In genomic region chr12:32755654-32756475, GRCh38 we compare ENCODE assay signal across 8 cellular contexts.
DNase-seq lines count a peak whose midpoint lies in the region; ATAC-seq lines count a peak whose summit lies in the region.

Gene YARS2, minus strand, starts transcription at chr12:32755897. Its CDS starts 23 bp downstream, at chr12:32755874.

- H3K27ac Mint-ChIP-seq in central memory CD8-positive, alpha-beta T cell (ENCODE audit: low read depth), result peak within 1 kb of the TSS; percentile 90

- peak within 1 kb of the TSS; percentile 84 for H3K4me3 Mint-ChIP-seq in central memory CD8-positive, alpha-beta T cell

- peaks cover 38% of the 10 kb centered on the region for H3K36me3 Mint-ChIP-seq in central memory CD8-positive, alpha-beta T cell (ENCODE audit: insufficient read depth)

- DNase-seq in AG08396 (ENCODE audit: low spot score), result peak; percentile 94
- DNase-seq in NCI-H345 (lab: John Stamatoyannopoulos, UW), result peak; percentile 98
- peak; percentile 59 to 72 (median 64) for DNase-seq in activated CD4-positive, CD25-positive, alpha-beta regulatory T cell (lab: John Stamatoyannopoulos, UW)
- peak; percentile 68 to 74 for DNase-seq in central memory CD8-positive, alpha-beta T cell (ENCODE audit: low spot score in 2 of 2)
- DNase-seq in islet precursor cell, result peak; percentile 99
- peak; percentile 70 to 72 for DNase-seq in stimulated activated CD4-positive, alpha-beta T cell treated with anti-CD3 and anti-CD28 coated beads, Interleukin-15, amount 100 ng/mL, for 1 hour (ENCODE audit: low read depth in 1 of 2, low spot score in 1 of 2)

- H3K9me3 Mint-ChIP-seq in central memory CD8-positive, alpha-beta T cell, result no peaks in the 10 kb centered on the region

- peaks cover 19% of the 10 kb centered on the region for H3K4me1 Mint-ChIP-seq in central memory CD8-positive, alpha-beta T cell

- H3K27me3 Mint-ChIP-seq in central memory CD8-positive, alpha-beta T cell, result no peaks in the 10 kb centered on the region

- ATAC-seq in GM18909 (IDR thresholded peaks at IDR 0.05; ENCODE audit: poor library complexity, unreplicated experiment), result peak; percentile 91
- ATAC-seq in HG03196 (IDR thresholded peaks at IDR 0.05; ENCODE audit: unreplicated experiment), result peak; percentile 94
- ATAC-seq in central memory CD8-positive, alpha-beta T cell (replicated peaks; ENCODE audit: extremely low read depth, poor library complexity, severe bottlenecking), result peak; percentile 85

Comparison
In these comparisons a context has a peak if more than half of its experiments do, and no peak if none do; other contexts are left out.
1. Peak in every context shown above with its lines: DNase-seq and ATAC-seq.